2 cellular contexts compared by ENCODE assay signal in the genomic region with DNA sequence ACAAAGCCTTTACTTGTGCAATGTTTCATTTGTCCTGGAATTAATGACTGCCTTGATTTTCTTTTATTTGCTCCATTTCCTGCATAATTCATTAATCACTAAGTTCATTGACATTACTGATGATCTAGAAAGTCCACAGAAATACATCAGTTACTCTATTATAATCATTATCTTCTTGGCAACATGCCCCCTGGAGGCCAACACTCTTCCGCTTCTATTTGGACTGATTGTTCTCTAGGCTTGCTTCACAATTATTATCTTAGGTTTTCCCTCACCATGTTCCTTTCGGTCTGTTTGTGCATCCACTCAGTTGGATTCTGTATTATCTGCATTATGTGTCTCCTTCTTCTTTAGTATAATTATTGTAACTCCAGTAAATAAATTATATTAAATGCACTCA.
TF ChIP-seq lines count a peak whose summit lies in the region.

No MANE protein-coding gene starts in this region.

TF ChIP-seq in SK-N-SH, 30 proteins besides CTCF, POLR2A, EP300 and RAD21:
- TF ChIP-seq, protein P1, sequence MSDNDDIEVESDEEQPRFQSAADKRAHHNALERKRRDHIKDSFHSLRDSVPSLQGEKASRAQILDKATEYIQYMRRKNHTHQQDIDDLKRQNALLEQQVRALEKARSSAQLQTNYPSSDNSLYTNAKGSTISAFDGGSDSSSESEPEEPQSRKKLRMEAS (IDR thresholded peaks at IDR 0.05; ENCODE audit: low read depth): no peak
- no peak for TF ChIP-seq RXRA (IDR thresholded peaks at IDR 0.05; ENCODE audit: borderline replicate concordance, low read depth)
- TF ChIP-seq SIN3A (IDR thresholded peaks at IDR 0.05; ENCODE audit: borderline replicate concordance, low read depth, low read length): no peak
- no peak for TF ChIP-seq JUND (IDR thresholded peaks at IDR 0.05)
- no peak for TF ChIP-seq POLR2AphosphoS5 (IDR thresholded peaks at IDR 0.05; ENCODE audit: low read depth, low read length)
- no peak for TF ChIP-seq CHD2 (IDR thresholded peaks at IDR 0.05; ENCODE audit: low read length, partially characterized antibody)
- no peak for TF ChIP-seq TCF12 (IDR thresholded peaks at IDR 0.05)
- TF ChIP-seq NFIC (IDR thresholded peaks at IDR 0.05; ENCODE audit: borderline replicate concordance): no peak
- TF ChIP-seq, protein P2, sequence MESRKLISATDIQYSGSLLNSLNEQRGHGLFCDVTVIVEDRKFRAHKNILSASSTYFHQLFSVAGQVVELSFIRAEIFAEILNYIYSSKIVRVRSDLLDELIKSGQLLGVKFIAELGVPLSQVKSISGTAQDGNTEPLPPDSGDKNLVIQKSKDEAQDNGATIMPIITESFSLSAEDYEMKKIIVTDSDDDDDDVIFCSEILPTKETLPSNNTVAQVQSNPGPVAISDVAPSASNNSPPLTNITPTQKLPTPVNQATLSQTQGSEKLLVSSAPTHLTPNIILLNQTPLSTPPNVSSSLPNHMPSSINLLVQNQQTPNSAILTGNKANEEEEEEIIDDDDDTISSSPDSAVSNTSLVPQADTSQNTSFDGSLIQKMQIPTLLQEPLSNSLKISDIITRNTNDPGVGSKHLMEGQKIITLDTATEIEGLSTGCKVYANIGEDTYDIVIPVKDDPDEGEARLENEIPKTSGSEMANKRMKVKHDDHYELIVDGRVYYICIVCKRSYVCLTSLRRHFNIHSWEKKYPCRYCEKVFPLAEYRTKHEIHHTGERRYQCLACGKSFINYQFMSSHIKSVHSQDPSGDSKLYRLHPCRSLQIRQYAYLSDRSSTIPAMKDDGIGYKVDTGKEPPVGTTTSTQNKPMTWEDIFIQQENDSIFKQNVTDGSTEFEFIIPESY (IDR thresholded peaks at IDR 0.05; ENCODE audit: borderline replicate concordance, low read depth): no peak
- TF ChIP-seq, protein P3, sequence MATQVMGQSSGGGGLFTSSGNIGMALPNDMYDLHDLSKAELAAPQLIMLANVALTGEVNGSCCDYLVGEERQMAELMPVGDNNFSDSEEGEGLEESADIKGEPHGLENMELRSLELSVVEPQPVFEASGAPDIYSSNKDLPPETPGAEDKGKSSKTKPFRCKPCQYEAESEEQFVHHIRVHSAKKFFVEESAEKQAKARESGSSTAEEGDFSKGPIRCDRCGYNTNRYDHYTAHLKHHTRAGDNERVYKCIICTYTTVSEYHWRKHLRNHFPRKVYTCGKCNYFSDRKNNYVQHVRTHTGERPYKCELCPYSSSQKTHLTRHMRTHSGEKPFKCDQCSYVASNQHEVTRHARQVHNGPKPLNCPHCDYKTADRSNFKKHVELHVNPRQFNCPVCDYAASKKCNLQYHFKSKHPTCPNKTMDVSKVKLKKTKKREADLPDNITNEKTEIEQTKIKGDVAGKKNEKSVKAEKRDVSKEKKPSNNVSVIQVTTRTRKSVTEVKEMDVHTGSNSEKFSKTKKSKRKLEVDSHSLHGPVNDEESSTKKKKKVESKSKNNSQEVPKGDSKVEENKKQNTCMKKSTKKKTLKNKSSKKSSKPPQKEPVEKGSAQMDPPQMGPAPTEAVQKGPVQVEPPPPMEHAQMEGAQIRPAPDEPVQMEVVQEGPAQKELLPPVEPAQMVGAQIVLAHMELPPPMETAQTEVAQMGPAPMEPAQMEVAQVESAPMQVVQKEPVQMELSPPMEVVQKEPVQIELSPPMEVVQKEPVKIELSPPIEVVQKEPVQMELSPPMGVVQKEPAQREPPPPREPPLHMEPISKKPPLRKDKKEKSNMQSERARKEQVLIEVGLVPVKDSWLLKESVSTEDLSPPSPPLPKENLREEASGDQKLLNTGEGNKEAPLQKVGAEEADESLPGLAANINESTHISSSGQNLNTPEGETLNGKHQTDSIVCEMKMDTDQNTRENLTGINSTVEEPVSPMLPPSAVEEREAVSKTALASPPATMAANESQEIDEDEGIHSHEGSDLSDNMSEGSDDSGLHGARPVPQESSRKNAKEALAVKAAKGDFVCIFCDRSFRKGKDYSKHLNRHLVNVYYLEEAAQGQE (IDR thresholded peaks at IDR 0.05; ENCODE audit: low read depth, low read length): no peak
- TF ChIP-seq NRF1 (IDR thresholded peaks at IDR 0.05; ENCODE audit: low read depth, low read length): no peak
- no peak for TF ChIP-seq FOXJ3 (CRISPR knock-in tag; IDR thresholded peaks at IDR 0.05)
- TF ChIP-seq, protein P4, sequence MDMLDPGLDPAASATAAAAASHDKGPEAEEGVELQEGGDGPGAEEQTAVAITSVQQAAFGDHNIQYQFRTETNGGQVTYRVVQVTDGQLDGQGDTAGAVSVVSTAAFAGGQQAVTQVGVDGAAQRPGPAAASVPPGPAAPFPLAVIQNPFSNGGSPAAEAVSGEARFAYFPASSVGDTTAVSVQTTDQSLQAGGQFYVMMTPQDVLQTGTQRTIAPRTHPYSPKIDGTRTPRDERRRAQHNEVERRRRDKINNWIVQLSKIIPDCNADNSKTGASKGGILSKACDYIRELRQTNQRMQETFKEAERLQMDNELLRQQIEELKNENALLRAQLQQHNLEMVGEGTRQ (IDR thresholded peaks at IDR 0.05; ENCODE audit: borderline replicate concordance, low read depth, low read length): no peak
- no peak for TF ChIP-seq SMC3 (IDR thresholded peaks at IDR 0.05; ENCODE audit: low read depth, low read length)
- no peak for TF ChIP-seq MEF2A (IDR thresholded peaks at IDR 0.05; ENCODE audit: borderline replicate concordance, low read depth)
- TF ChIP-seq YY1 (IDR thresholded peaks at IDR 0.05; ENCODE audit: low read depth): no peak
- TF ChIP-seq, protein P5, sequence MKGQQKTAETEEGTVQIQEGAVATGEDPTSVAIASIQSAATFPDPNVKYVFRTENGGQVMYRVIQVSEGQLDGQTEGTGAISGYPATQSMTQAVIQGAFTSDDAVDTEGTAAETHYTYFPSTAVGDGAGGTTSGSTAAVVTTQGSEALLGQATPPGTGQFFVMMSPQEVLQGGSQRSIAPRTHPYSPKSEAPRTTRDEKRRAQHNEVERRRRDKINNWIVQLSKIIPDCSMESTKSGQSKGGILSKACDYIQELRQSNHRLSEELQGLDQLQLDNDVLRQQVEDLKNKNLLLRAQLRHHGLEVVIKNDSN (IDR thresholded peaks at IDR 0.05; ENCODE audit: borderline replicate concordance, low read depth): no peak
- TF ChIP-seq GATA2 (CRISPR knock-in tag; IDR thresholded peaks at IDR 0.05): no peak

TF ChIP-seq in SK-N-SH treated with all-trans-retinoic acid at 6 μM for 48 hours, 23 proteins besides CTCF, POLR2A, EP300 and RAD21:
- TF ChIP-seq ISL1 (CRISPR knock-in tag; IDR thresholded peaks at IDR 0.05): no peak
- TF ChIP-seq PPARA (CRISPR knock-in tag; IDR thresholded peaks at IDR 0.05; ENCODE audit: borderline replicate concordance): no peak
- TF ChIP-seq, protein P6, sequence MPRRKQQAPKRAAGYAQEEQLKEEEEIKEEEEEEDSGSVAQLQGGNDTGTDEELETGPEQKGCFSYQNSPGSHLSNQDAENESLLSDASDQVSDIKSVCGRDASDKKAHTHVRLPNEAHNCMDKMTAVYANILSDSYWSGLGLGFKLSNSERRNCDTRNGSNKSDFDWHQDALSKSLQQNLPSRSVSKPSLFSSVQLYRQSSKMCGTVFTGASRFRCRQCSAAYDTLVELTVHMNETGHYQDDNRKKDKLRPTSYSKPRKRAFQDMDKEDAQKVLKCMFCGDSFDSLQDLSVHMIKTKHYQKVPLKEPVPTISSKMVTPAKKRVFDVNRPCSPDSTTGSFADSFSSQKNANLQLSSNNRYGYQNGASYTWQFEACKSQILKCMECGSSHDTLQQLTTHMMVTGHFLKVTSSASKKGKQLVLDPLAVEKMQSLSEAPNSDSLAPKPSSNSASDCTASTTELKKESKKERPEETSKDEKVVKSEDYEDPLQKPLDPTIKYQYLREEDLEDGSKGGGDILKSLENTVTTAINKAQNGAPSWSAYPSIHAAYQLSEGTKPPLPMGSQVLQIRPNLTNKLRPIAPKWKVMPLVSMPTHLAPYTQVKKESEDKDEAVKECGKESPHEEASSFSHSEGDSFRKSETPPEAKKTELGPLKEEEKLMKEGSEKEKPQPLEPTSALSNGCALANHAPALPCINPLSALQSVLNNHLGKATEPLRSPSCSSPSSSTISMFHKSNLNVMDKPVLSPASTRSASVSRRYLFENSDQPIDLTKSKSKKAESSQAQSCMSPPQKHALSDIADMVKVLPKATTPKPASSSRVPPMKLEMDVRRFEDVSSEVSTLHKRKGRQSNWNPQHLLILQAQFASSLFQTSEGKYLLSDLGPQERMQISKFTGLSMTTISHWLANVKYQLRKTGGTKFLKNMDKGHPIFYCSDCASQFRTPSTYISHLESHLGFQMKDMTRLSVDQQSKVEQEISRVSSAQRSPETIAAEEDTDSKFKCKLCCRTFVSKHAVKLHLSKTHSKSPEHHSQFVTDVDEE (CRISPR knock-in tag; IDR thresholded peaks at IDR 0.05): no peak
- TF ChIP-seq CSDC2 (CRISPR knock-in tag; IDR thresholded peaks at IDR 0.05): no peak
- TF ChIP-seq, protein P7, sequence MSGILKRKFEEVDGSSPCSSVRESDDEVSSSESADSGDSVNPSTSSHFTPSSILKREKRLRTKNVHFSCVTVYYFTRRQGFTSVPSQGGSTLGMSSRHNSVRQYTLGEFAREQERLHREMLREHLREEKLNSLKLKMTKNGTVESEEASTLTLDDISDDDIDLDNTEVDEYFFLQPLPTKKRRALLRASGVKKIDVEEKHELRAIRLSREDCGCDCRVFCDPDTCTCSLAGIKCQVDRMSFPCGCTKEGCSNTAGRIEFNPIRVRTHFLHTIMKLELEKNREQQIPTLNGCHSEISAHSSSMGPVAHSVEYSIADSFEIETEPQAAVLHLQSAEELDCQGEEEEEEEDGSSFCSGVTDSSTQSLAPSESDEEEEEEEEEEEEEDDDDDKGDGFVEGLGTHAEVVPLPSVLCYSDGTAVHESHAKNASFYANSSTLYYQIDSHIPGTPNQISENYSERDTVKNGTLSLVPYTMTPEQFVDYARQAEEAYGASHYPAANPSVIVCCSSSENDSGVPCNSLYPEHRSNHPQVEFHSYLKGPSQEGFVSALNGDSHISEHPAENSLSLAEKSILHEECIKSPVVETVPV (CRISPR knock-in tag; IDR thresholded peaks at IDR 0.05): no peak
- no peak for TF ChIP-seq RARB (CRISPR knock-in tag; IDR thresholded peaks at IDR 0.05)
- no peak for TF ChIP-seq ZNF565 (CRISPR knock-in tag; conservative IDR thresholded peaks at IDR 0.05; ENCODE audit: low read depth)
